Comparison of ENCODE assay signal across 22 cellular contexts in genomic region chr2:178836807-178837206, GRCh38.
"Had no signal": no experiment of that assay in that cellular context is flagged by ENCODE, and none has a peak within 500 bp of the region (broad histone marks: within the 10 kb centered on the region; RNA-seq: fewer than 3 reads in every experiment).

No MANE protein-coding gene starts in this region.

- H3K36me3 ChIP-seq: esophagus squamous epithelium, sigmoid colon, upper lobe of right lung had no signal

- H3K27ac ChIP-seq: esophagus squamous epithelium, pancreas, sigmoid colon, spleen, testis, upper lobe of right lung had no signal

- H3K27me3 ChIP-seq: esophagus squamous epithelium, heart right ventricle, pancreas, sigmoid colon, spleen, testis, upper lobe of right lung had no signal

- H3K9me3 ChIP-seq: esophagus squamous epithelium, heart right ventricle, pancreas, sigmoid colon, spleen, testis, upper lobe of right lung had no signal

- H3K4me1 ChIP-seq: esophagus squamous epithelium, pancreas, sigmoid colon, spleen, testis, upper lobe of right lung had no signal

- H3K4me3 ChIP-seq: esophagus squamous epithelium, heart right ventricle, lung, pancreas, sigmoid colon, spleen, testis, upper lobe of right lung had no signal

- DNase-seq: activated CD4-positive, alpha-beta memory T cell treated with anti-CD3 and anti-CD28 coated beads, Interleukin-2, amount 10 ng/mL, durations not matched to agents 7 days and 5 days; activated CD4-positive, alpha-beta T cell treated with anti-CD3 and anti-CD28 coated beads for 4 hours; activated naive CD4-positive, alpha-beta T cell; activated naive CD8-positive, alpha-beta T cell treated with anti-CD3 and anti-CD28 coated beads for 36 hours; activated T-cell treated with anti-CD3 and anti-CD28 coated beads, Interleukin-2, amount 50 U/mL, for 1 hour; amygdala; dermis blood vessel endothelial cell; effector memory CD4-positive, alpha-beta T cell; esophagus squamous epithelium; heart right ventricle; immature natural killer cell; pancreas; sigmoid colon; spleen; stimulated activated CD4-positive, alpha-beta T cell treated with anti-CD3 and anti-CD28 coated beads, Interleukin-4, amount 100 ng/mL, for 4 hours; SW 1271; T-helper 2 cell; testis; upper lobe of right lung had no signal

- ATAC-seq: activated T-helper 17 cell treated with anti-CD3 and anti-CD28 coated beads, Interleukin-2, amount 50 U/mL, for 72 hours; pancreas; stimulated activated memory B cell treated with anti-CD40 and anti-IgM and Interleukin-4, amounts not matched to agents 10 μg/mL and 1 μg/mL and 100 μg/mL, for 72 hours; upper lobe of right lung had no signal
